ENCODE assay signal across 22 cellular contexts in genomic region chr10:29969255-29970011, GRCh38.
DNase-seq lines count a peak whose midpoint lies in the region; ATAC-seq, FAIRE-seq and TF ChIP-seq lines count a peak whose summit lies in the region.
"Had no signal": no experiment of that assay in that cellular context is flagged by ENCODE, and none has a peak within 500 bp of the region (broad histone marks: within the 10 kb centered on the region; RNA-seq: fewer than 3 reads in every experiment).

No MANE protein-coding gene starts in this region.

- no peaks in the 10 kb centered on the region; the same call in 1 of the 2 replicates for H3K23me2 ChIP-seq in H1 (ENCODE audit: low read depth, low read length)

- no peak overlapping the region for H3K4me2 ChIP-seq in H1 (ENCODE audit: insufficient read depth in 1 of 2, low read depth in 2 of 2, low read length in 2 of 2)
- H3K4me2 ChIP-seq: BLaER1 treated with 17β-estradiol and CSF1 and Interleukin-3, amounts not matched to agents 10 nM and 100 nM had no signal

- ATAC-seq in psoas muscle: peak; percentile 95 to 97 (median 96)
- no peak for ATAC-seq in activated T-cell treated with anti-CD3 and anti-CD28 coated beads, Interleukin-2, amount 50 U/mL, for 72 hours (replicated peaks in 1 of 2)
- ATAC-seq: GM12878 had no signal

- no peak overlapping the region for H2AFZ ChIP-seq in H1 (ENCODE audit: low read length)

- peak; percentile 8 for DNase-seq in NCI-H1694 (lab: John Stamatoyannopoulos, UW)
- DNase-seq in NCI-H1694 treated with DMSO at 0.1 percent for 48 hours (lab: John Stamatoyannopoulos, UW): no peak
- no peak for DNase-seq in H1 (ENCODE audit: low read depth in 1 of 2, low spot score in 2 of 2)
- DNase-seq in psoas muscle: peak; percentile 60 to 86
- DNase-seq in stomach: no peak
- DNase-seq in activated CD4-positive, alpha-beta T cell treated with anti-CD3 and anti-CD28 coated beads, Interleukin-2, amount 50 U/mL, for 48 hours: no peak
- DNase-seq in activated naive CD4-positive, alpha-beta T cell (lab: John Stamatoyannopoulos, UW): no peak
- no peak for DNase-seq in activated T-cell treated with anti-CD3 and anti-CD28 coated beads, Interleukin-2, amount 50 U/mL, for 72 hours
- DNase-seq: ACHN; Caco-2; CD4-positive, alpha-beta memory T cell; DMS 273 treated with DMSO at 0.1 percent for 48 hours; DND-41; Kasumi-1; NCI-H187; NCI-H2107 had no signal

- no peak overlapping the region for H3K14ac ChIP-seq in H1 (ENCODE audit: insufficient read length)

- TF ChIP-seq EP300 in H1 (IDR thresholded peaks at IDR 0.05; ENCODE audit: borderline replicate concordance in 1 of 2, low read depth in 2 of 2, low read length in 2 of 2) (no peak), stomach (IDR thresholded peaks at IDR 0.05) (no peak)

- H3K23ac ChIP-seq in H1 (ENCODE audit: insufficient read length): no peak overlapping the region

- no peak overlapping the region for H4K8ac ChIP-seq in H1 (ENCODE audit: extremely low read depth, insufficient read depth, low read length)

- H4K91ac ChIP-seq in H1 (replicated peaks; ENCODE audit: insufficient read length, low read length): no peak overlapping the region

- H3K4me1 ChIP-seq in H1 (replicated peaks in 1 of 4; ENCODE audit: control insufficient read depth in 3 of 4, insufficient read depth in 4 of 4, low read length in 3 of 4) (no peaks in the 10 kb centered on the region), psoas muscle (peaks cover 26% of the 10 kb centered on the region), stomach (peaks cover 0 to 17% (median 5%) of the 10 kb centered on the region in 4 donors)
- H3K4me1 ChIP-seq: Caco-2, HAP-1 had no signal

- POLR2A ChIA-PET in H1 (lab: Charles Lee; ENCODE audit: partially characterized antibody): no interaction called here

- no peak overlapping the region for H3K27ac ChIP-seq in H1 (ENCODE audit: low read depth, low read length)
- H3K27ac ChIP-seq in psoas muscle: peak overlapping the region; percentile 77
- H3K27ac ChIP-seq in stomach: no peak overlapping the region
- H3K27ac ChIP-seq: 22Rv1; BLaER1 treated with 17β-estradiol and CSF1 and Interleukin-3, amounts not matched to agents 10 nM and 100 nM; SK-N-MC had no signal

- H3K4me1 Mint-ChIP-seq in activated T-cell treated with anti-CD3 and anti-CD28 coated beads, Interleukin-2, amount 50 U/mL, for 72 hours (ENCODE audit: low read depth): no peaks in the 10 kb centered on the region
- H3K4me1 Mint-ChIP-seq: CD4-positive, alpha-beta memory T cell had no signal

- H3K9me3 ChIP-seq in H1 (ENCODE audit: insufficient read depth in 2 of 2, low read depth in 1 of 2, low read length in 1 of 2): no peaks in the 10 kb centered on the region
- no peaks in the 10 kb centered on the region for H3K9me3 ChIP-seq in psoas muscle
- H3K9me3 ChIP-seq in stomach: no peaks in the 10 kb centered on the region
- H3K9me3 ChIP-seq: HAP-1 had no signal

- H3K27me3 ChIP-seq in H1 (replicated peaks in 1 of 4; ENCODE audit: control insufficient read depth in 3 of 4, extremely low read depth in 1 of 4, insufficient read depth in 3 of 4, low read length in 3 of 4) (no peaks in the 10 kb centered on the region), psoas muscle (ENCODE audit: insufficient read depth in 3 of 3, low read length in 2 of 3) (no peaks in the 10 kb centered on the region), stomach (no peaks in the 10 kb centered on the region)
- H3K27me3 ChIP-seq: BLaER1 treated with 17β-estradiol and CSF1 and Interleukin-3, amounts not matched to agents 10 nM and 100 nM had no signal

- TF ChIP-seq CTCF in H1 (IDR thresholded peaks at IDR 0.05; ENCODE audit: control extremely low read depth in 1 of 3, insufficient read depth in 1 of 3, low read depth in 1 of 3, low read length in 3 of 3): no peak
- TF ChIP-seq CTCF in psoas muscle (IDR thresholded peaks at IDR 0.05): no peak
- no peak for TF ChIP-seq CTCF in stomach (IDR thresholded peaks at IDR 0.05)

- no peak for FAIRE-seq in H1 (lab: Jason Lieb, UNC)
- FAIRE-seq: GM12878, RCC 7860 had no signal

- H3K18ac ChIP-seq in H1 (ENCODE audit: extremely low read depth, low read length): no peak overlapping the region

- no peaks in the 10 kb centered on the region for H3K79me2 ChIP-seq in H1 (ENCODE audit: control insufficient read depth in 1 of 2, insufficient read depth in 2 of 2, low read length in 2 of 2)

- H3K9ac ChIP-seq in H1 (replicated peaks in 1 of 4; ENCODE audit: extremely low read depth in 1 of 4, low read depth in 3 of 4, low read length in 3 of 4): no peak overlapping the region
- H3K9ac ChIP-seq: BLaER1 treated with 17β-estradiol and CSF1 and Interleukin-3, amounts not matched to agents 10 nM and 100 nM had no signal

- H3K36me3 ChIP-seq in H1 (ENCODE audit: control insufficient read depth in 2 of 4, insufficient read depth in 4 of 4, low read length in 3 of 4) (no peaks in the 10 kb centered on the region; a peak in 1 of 8 replicates), psoas muscle (ENCODE audit: insufficient read depth in 1 of 2, low read depth in 1 of 2) (no peaks in the 10 kb centered on the region), stomach (no peaks in the 10 kb centered on the region)
- H3K36me3 ChIP-seq: BLaER1 treated with 17β-estradiol and CSF1 and Interleukin-3, amounts not matched to agents 10 nM and 100 nM; HAP-1 had no signal

- H3K4me3 ChIP-seq in H1 (ENCODE audit: extremely low read depth in 1 of 4, insufficient read depth in 2 of 4, low read depth in 3 of 4, low read length in 4 of 4) (no peak overlapping the region), psoas muscle (no peak overlapping the region), stomach (no peak overlapping the region)
- H3K4me3 ChIP-seq: BLaER1 treated with 17β-estradiol and CSF1 and Interleukin-3, amounts not matched to agents 10 nM and 100 nM; GM12878; HAP-1; SK-N-MC had no signal

- H3K9me3 Mint-ChIP-seq in activated T-cell treated with anti-CD3 and anti-CD28 coated beads, Interleukin-2, amount 50 U/mL, for 72 hours: no peaks in the 10 kb centered on the region

- peak overlapping the region; percentile 33; the same call in 1 of the 2 replicates for H2BK15ac ChIP-seq in H1 (ENCODE audit: low read length)

- H2BK120ac ChIP-seq in H1 (replicated peaks; ENCODE audit: low read depth, low read length): no peak overlapping the region

- no peak overlapping the region for H3K4ac ChIP-seq in H1 (replicated peaks; ENCODE audit: insufficient read length, low read depth, low read length)

- WGBS in H1 (ENCODE audit: extremely low coverage in 1 of 2, insufficient coverage in 1 of 2, insufficient read length in 1 of 2, insufficient replicate concordance in 2 of 2, low coverage in 1 of 2, low lambda C conversion rate in 2 of 2, missing lambda C conversion rate in 1 of 2), 2 experiments: 92% methylated on average over 12 of the region's 12 CpGs; no CpG with 5 or more reads in 1 of the 2 experiments
- 27 to 49% (median 28%) methylated on average over 12 of the region's 12 CpGs for WGBS in psoas muscle, 3 donors
- 81 to 89% (median 86%) methylated on average over 11 to 12 of the region's 12 CpGs for WGBS in stomach, 5 donors

- no peak overlapping the region for H2BK20ac ChIP-seq in H1 (ENCODE audit: low read length)

- H2BK12ac ChIP-seq in H1 (ENCODE audit: low read depth, low read length): no peak overlapping the region

- no peak overlapping the region for H4K5ac ChIP-seq in H1 (ENCODE audit: insufficient read length, low read depth, low read length)

- H3K4me3 Mint-ChIP-seq in activated T-cell treated with anti-CD3 and anti-CD28 coated beads, Interleukin-2, amount 50 U/mL, for 72 hours: no peak overlapping the region
- H3K4me3 Mint-ChIP-seq: CD4-positive, alpha-beta memory T cell had no signal

- H4K20me1 ChIP-seq in H1 (replicated peaks in 1 of 2; ENCODE audit: control insufficient read depth in 1 of 2, insufficient read depth in 2 of 2, low read length in 2 of 2): peaks cover 0 to 3% of the 10 kb centered on the region in 2 experiments
- H4K20me1 ChIP-seq: BLaER1 treated with 17β-estradiol and CSF1 and Interleukin-3, amounts not matched to agents 10 nM and 100 nM had no signal

- CTCF ChIA-PET in H1 (lab: Charles Lee; ENCODE audit: partially characterized antibody): no interaction called here

- TF ChIP-seq RAD21 in H1 (IDR thresholded peaks at IDR 0.05 in 1 of 2, conservative IDR thresholded peaks at IDR 0.05 in 1 of 2; ENCODE audit: low read depth in 2 of 2, low read length in 2 of 2): no peak

- H3K79me1 ChIP-seq in H1 (ENCODE audit: low read depth, low read length): no peaks in the 10 kb centered on the region

- no peak overlapping the region; the same call in 1 of the 2 replicates for H2AK5ac ChIP-seq in H1 (ENCODE audit: low read depth, low read length)

- intact Hi-C loops in psoas muscle (cut with DNase I): loop anchor here (2.0 kb wide), 2 partner anchors 21 to 27 kb away; no protein-coding TSS in a partner anchor
- intact Hi-C loops in stomach (cut with DNase I; ENCODE audit: low total_unique reads): no loop called here

- H2BK5ac ChIP-seq in H1 (ENCODE audit: low read depth, low read length): 0 out of 2 replicates have a peak overlapping the region, but pooled peaks have one; percentile 2

- TF ChIP-seq POLR2A in H1 (IDR thresholded peaks at IDR 0.05; ENCODE audit: control extremely low read depth in 1 of 2, low read depth in 2 of 2, low read length in 2 of 2) (no peak), stomach (IDR thresholded peaks at IDR 0.05) (no peak)

- no peaks in the 10 kb centered on the region for H3K27me3 Mint-ChIP-seq in activated T-cell treated with anti-CD3 and anti-CD28 coated beads, Interleukin-2, amount 50 U/mL, for 72 hours (ENCODE audit: low read depth)

- H3K27ac Mint-ChIP-seq in activated T-cell treated with anti-CD3 and anti-CD28 coated beads, Interleukin-2, amount 50 U/mL, for 72 hours: no peak overlapping the region
- H3K27ac Mint-ChIP-seq: CD4-positive, alpha-beta memory T cell had no signal

- no peaks in the 10 kb centered on the region for H3K36me3 Mint-ChIP-seq in activated T-cell treated with anti-CD3 and anti-CD28 coated beads, Interleukin-2, amount 50 U/mL, for 72 hours (ENCODE audit: insufficient read depth in 2 of 2)
- H3K36me3 Mint-ChIP-seq: CD4-positive, alpha-beta memory T cell had no signal

- H3K56ac ChIP-seq in H1 (replicated peaks; ENCODE audit: insufficient read length, low read depth, low read length): no peak overlapping the region

TF ChIP-seq in H1, 55 proteins besides CTCF, POLR2A, EP300 and RAD21 (continues in another document):
- TF ChIP-seq SAP30 (IDR thresholded peaks at IDR 0.05; ENCODE audit: insufficient read depth, insufficient replicate concordance, low read length) (no peak), TBP (IDR thresholded peaks at IDR 0.05; ENCODE audit: low read depth, low read length) (no peak), BRCA1 (IDR thresholded peaks at IDR 0.05; ENCODE audit: low read depth, low read length) (no peak), YY1 (IDR thresholded peaks at IDR 0.05; ENCODE audit: low read depth, low read length) (no peak), SIX5 (IDR thresholded peaks at IDR 0.05; ENCODE audit: low read depth, low read length) (no peak), SUZ12 (IDR thresholded peaks at IDR 0.05; ENCODE audit: low read length) (no peak), ATF3 (IDR thresholded peaks at IDR 0.05; ENCODE audit: insufficient read depth, low read depth, low read length) (no peak)

Comparison
In these comparisons a context has a peak if more than half of its experiments do, and no peak if none do; other contexts are left out.
1. DNase-seq: peak in NCI-H1694 (single experiment) and psoas muscle (2 of 2); none in NCI-H1694 treated with DMSO at 0.1 percent for 48 hours (single experiment), H1 (0 of 2), stomach (single experiment), activated CD4-positive, alpha-beta T cell treated with anti-CD3 and anti-CD28 coated beads, Interleukin-2, amount 50 U/mL, for 48 hours (0 of 2), activated naive CD4-positive, alpha-beta T cell (0 of 4) and activated T-cell treated with anti-CD3 and anti-CD28 coated beads, Interleukin-2, amount 50 U/mL, for 72 hours (0 of 2).
2. ATAC-seq: peak in psoas muscle (4 of 4); none in activated T-cell treated with anti-CD3 and anti-CD28 coated beads, Interleukin-2, amount 50 U/mL, for 72 hours (0 of 2).